26 cellular contexts compared by ENCODE assay signal in the genomic region with DNA sequence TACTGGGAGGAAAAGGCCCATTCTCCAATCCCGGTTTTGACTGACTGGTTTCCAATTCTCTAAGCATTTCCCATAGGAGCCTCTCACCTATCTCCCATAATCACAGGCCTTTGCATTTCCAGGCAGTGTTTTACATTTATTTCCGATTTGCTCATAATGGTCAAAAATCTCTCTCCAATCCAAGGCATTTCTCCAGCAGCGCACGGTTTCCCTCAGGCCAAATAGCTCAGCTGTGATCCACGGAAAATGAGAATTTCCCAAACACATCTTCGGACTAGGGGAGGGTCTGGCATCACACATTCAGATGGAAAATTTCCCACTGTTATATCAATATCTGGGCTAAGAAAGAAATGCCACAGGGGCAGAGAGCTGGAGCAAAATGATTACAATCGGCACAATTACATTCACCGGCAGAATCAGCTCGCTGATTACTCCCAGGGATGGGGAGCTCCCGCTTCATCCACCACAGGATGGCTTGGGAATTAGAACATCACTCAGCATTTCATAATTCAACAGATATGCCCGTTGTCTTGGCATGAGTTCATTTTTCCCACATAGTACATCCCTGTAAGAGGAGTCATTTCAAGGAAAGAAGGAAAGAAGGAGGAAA. TPM values are rescaled to one million over a fixed set of nuclear protein-coding genes. Genes with fewer than 3 reads are reported as not detected.
DNase-seq lines count a peak whose midpoint lies in the region; ATAC-seq and TF ChIP-seq lines count a peak whose summit lies in the region.
"Had no signal": no experiment of that assay in that cellular context is flagged by ENCODE, and none has a peak within 500 bp of the region (broad histone marks: within the 10 kb centered on the region; RNA-seq: fewer than 3 reads in every experiment).

No MANE protein-coding gene starts in this region.

- no peak for TF ChIP-seq POLR2A in ovary (IDR thresholded peaks at IDR 0.05)

- H3K4me1 ChIP-seq in BE2C, result peaks cover 25% of the 10 kb centered on the region
- H3K4me1 ChIP-seq in ovary (ENCODE audit: insufficient read depth), result no peaks in the 10 kb centered on the region

- no peaks in the 10 kb centered on the region for H4K20me1 ChIP-seq in neural cell (ENCODE audit: insufficient read depth)

- H3K9me3 ChIP-seq in BE2C (no peaks in the 10 kb centered on the region), neural cell (ENCODE audit: low read length) (no peaks in the 10 kb centered on the region), ovary (no peaks in the 10 kb centered on the region)

- peaks cover 74% of the 10 kb centered on the region for H3K4me1 Mint-ChIP-seq in brain
- H3K4me1 Mint-ChIP-seq in stimulated activated memory B cell treated with anti-CD40 and anti-IgM and Interleukin-4, amounts not matched to agents 10 μg/mL and 1 μg/mL and 100 μg/mL, for 72 hours, result peaks cover 16% of the 10 kb centered on the region

- no peak for TF ChIP-seq EP300 in neural cell (conservative IDR thresholded peaks at IDR 0.05; ENCODE audit: poor library complexity, severe bottlenecking)
- no peak for TF ChIP-seq EP300 in ovary (IDR thresholded peaks at IDR 0.05)

- ATAC-seq in HG02870 (IDR thresholded peaks at IDR 0.05; ENCODE audit: unreplicated experiment), result no peak
- no peak for ATAC-seq in stimulated activated memory B cell treated with anti-CD40 and anti-IgM and Interleukin-4, amounts not matched to agents 10 μg/mL and 1 μg/mL and 100 μg/mL, for 72 hours
- ATAC-seq: CD8-positive, alpha-beta T cell had no signal

- H3K9ac ChIP-seq in neural cell (ENCODE audit: low read length), result no peak overlapping the region

- H3F3A ChIP-seq in neural cell (ENCODE audit: insufficient read depth, low read length, poor library complexity, severe bottlenecking), result no peaks in the 10 kb centered on the region

- peaks cover 0 to 4% (median 0%) of the 10 kb centered on the region in 5 experiments for H3K9me3 Mint-ChIP-seq in brain
- no peaks in the 10 kb centered on the region for H3K9me3 Mint-ChIP-seq in stimulated activated memory B cell treated with anti-CD40 and anti-IgM and Interleukin-4, amounts not matched to agents 10 μg/mL and 1 μg/mL and 100 μg/mL, for 72 hours
- H3K9me3 Mint-ChIP-seq: CD8-positive, alpha-beta T cell had no signal

- H3K27me3 ChIP-seq in BE2C (no peaks in the 10 kb centered on the region), neural cell (ENCODE audit: insufficient read depth, low read depth, low read length) (no peaks in the 10 kb centered on the region), ovary (no peaks in the 10 kb centered on the region)

- H3K36me3 Mint-ChIP-seq in brain, result no peaks in the 10 kb centered on the region
- H3K36me3 Mint-ChIP-seq in stimulated activated memory B cell treated with anti-CD40 and anti-IgM and Interleukin-4, amounts not matched to agents 10 μg/mL and 1 μg/mL and 100 μg/mL, for 72 hours, result no peaks in the 10 kb centered on the region
- H3K36me3 Mint-ChIP-seq: CD8-positive, alpha-beta T cell had no signal

- H3K4me3 ChIP-seq in BE2C (ENCODE audit: low read depth, low read length) (peak overlapping the region; percentile 11), neural cell (ENCODE audit: low read length) (no peak overlapping the region), ovary (no peak overlapping the region)

- 85 to 88% (median 87%) methylated on average over 11 of the region's 11 CpGs for WGBS in ovary, 3 donors

- no peak overlapping the region for H2AFZ ChIP-seq in neural cell (ENCODE audit: low read depth, low read length)

- peak overlapping the region in 3 of 5 experiments; percentile 3 to 40 (median 37) for H3K4me3 Mint-ChIP-seq in brain
- H3K4me3 Mint-ChIP-seq in stimulated activated memory B cell treated with anti-CD40 and anti-IgM and Interleukin-4, amounts not matched to agents 10 μg/mL and 1 μg/mL and 100 μg/mL, for 72 hours, result no peak overlapping the region
- H3K4me3 Mint-ChIP-seq: CD8-positive, alpha-beta T cell had no signal

- H3K4me2 ChIP-seq in neural cell (ENCODE audit: low read length), result no peak overlapping the region

- DNase-seq in BE2C (peak; percentile 37), NCI-H226 (peak; percentile 81), ovary (no peak), NCI-H1417 treated with DMSO at 0.1 percent for 48 hours (lab: John Stamatoyannopoulos, UW) (no peak)
- DNase-seq: 8988T; C1 segment of cervical spinal cord; CD8-positive, alpha-beta T cell; DMS153; GDM1; KG1; MV-4-11; NCI-H1105 treated with DMSO at 0.1 percent for 48 hours; NCI-H1694; NCI-H2081; NCI-H2171; NCI-H526 treated with DMSO at 0.1 percent for 48 hours; OCI-M1 had no signal

- no peaks in the 10 kb centered on the region for H3K9me2 ChIP-seq in neural cell (ENCODE audit: insufficient read depth, low read length)

- no peaks in the 10 kb centered on the region for H3K79me2 ChIP-seq in neural cell (replicated peaks; ENCODE audit: insufficient read depth, low read length)

- H3K27ac Mint-ChIP-seq in brain, result peak overlapping the region; percentile 86 to 99 (median 97)
- H3K27ac Mint-ChIP-seq in stimulated activated memory B cell treated with anti-CD40 and anti-IgM and Interleukin-4, amounts not matched to agents 10 μg/mL and 1 μg/mL and 100 μg/mL, for 72 hours, result no peak overlapping the region
- H3K27ac Mint-ChIP-seq: CD8-positive, alpha-beta T cell had no signal

- H3K36me3 ChIP-seq in BE2C (no peaks in the 10 kb centered on the region), neural cell (ENCODE audit: insufficient read depth, low read length) (no peaks in the 10 kb centered on the region), ovary (no peaks in the 10 kb centered on the region)

- no peak for TF ChIP-seq CTCF in BE2C (IDR thresholded peaks at IDR 0.05; ENCODE audit: low read depth, low read length)
- TF ChIP-seq CTCF in brain (conservative IDR thresholded peaks at IDR 0.05), result no peak
- TF ChIP-seq CTCF in neural cell (IDR thresholded peaks at IDR 0.05; ENCODE audit: poor library complexity, severe bottlenecking), result no peak
- TF ChIP-seq CTCF in ovary (IDR thresholded peaks at IDR 0.05), result no peak

- intact Hi-C loops in ovary (cut with DNase I), result no loop called here

- peaks cover 4% of the 10 kb centered on the region for H3K27me3 Mint-ChIP-seq in brain
- H3K27me3 Mint-ChIP-seq in stimulated activated memory B cell treated with anti-CD40 and anti-IgM and Interleukin-4, amounts not matched to agents 10 μg/mL and 1 μg/mL and 100 μg/mL, for 72 hours, result peaks cover 12% of the 10 kb centered on the region

- TF ChIP-seq RAD21 in neural cell (conservative IDR thresholded peaks at IDR 0.05), result no peak

- H3K27ac ChIP-seq in neural cell (ENCODE audit: low read length) (peak overlapping the region; percentile 72), ovary (no peak overlapping the region)
- H3K27ac ChIP-seq: HL-60 had no signal

TF ChIP-seq in neural cell, 6 proteins besides CTCF, POLR2A, EP300 and RAD21:
- TF ChIP-seq MXI1 (conservative IDR thresholded peaks at IDR 0.05; ENCODE audit: poor library complexity, severe bottlenecking) (no peak), TAF1 (IDR thresholded peaks at IDR 0.05; ENCODE audit: low read depth) (no peak), SMC3 (conservative IDR thresholded peaks at IDR 0.05; ENCODE audit: poor library complexity) (no peak), POLR2AphosphoS5 (IDR thresholded peaks at IDR 0.05) (no peak), EZH2 (IDR thresholded peaks at IDR 0.05; ENCODE audit: borderline replicate concordance, insufficient read depth, low read length, poor library complexity, severe bottlenecking) (no peak)
- TF ChIP-seq, protein P1, sequence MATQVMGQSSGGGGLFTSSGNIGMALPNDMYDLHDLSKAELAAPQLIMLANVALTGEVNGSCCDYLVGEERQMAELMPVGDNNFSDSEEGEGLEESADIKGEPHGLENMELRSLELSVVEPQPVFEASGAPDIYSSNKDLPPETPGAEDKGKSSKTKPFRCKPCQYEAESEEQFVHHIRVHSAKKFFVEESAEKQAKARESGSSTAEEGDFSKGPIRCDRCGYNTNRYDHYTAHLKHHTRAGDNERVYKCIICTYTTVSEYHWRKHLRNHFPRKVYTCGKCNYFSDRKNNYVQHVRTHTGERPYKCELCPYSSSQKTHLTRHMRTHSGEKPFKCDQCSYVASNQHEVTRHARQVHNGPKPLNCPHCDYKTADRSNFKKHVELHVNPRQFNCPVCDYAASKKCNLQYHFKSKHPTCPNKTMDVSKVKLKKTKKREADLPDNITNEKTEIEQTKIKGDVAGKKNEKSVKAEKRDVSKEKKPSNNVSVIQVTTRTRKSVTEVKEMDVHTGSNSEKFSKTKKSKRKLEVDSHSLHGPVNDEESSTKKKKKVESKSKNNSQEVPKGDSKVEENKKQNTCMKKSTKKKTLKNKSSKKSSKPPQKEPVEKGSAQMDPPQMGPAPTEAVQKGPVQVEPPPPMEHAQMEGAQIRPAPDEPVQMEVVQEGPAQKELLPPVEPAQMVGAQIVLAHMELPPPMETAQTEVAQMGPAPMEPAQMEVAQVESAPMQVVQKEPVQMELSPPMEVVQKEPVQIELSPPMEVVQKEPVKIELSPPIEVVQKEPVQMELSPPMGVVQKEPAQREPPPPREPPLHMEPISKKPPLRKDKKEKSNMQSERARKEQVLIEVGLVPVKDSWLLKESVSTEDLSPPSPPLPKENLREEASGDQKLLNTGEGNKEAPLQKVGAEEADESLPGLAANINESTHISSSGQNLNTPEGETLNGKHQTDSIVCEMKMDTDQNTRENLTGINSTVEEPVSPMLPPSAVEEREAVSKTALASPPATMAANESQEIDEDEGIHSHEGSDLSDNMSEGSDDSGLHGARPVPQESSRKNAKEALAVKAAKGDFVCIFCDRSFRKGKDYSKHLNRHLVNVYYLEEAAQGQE (IDR thresholded peaks at IDR 0.05; ENCODE audit: borderline replicate concordance), result no peak

RNA-seq across cellular contexts. Expression of a gene that starts 6.7 kb away (rescaled TPM):
- 7.8 TPM for polyA plus RNA-seq in BE2C (2012; ENCODE audit: insufficient read depth, insufficient read length, low read depth)
- polyA plus RNA-seq in brain (ENCODE audit: insufficient read depth, low read depth, low replicate concordance) (12.4 TPM), neural cell (4.4 and 5.2 TPM in 2 replicates), ovary (1 to 10 TPM in 1 of 2 donors, under 1 TPM in 1; 0.82 to 4.4 TPM)
- 4.9 and 8.1 TPM in 2 replicates for polyA minus RNA-seq in neural cell
- 1 to 10 TPM; 1.3 to 4.9 (median 2.1) TPM for total RNA-seq in ovary

RNA-seq across cellular contexts. Expression of a gene that starts 43.8 kb away (rescaled TPM):
- 74.4 TPM for polyA plus RNA-seq in BE2C (2012; ENCODE audit: insufficient read depth, insufficient read length, low read depth)
- polyA plus RNA-seq in brain (ENCODE audit: insufficient read depth, low read depth, low replicate concordance) (64.1 TPM), neural cell (15.1 and 17.4 TPM in 2 replicates), ovary (not detected)
- polyA minus RNA-seq in neural cell, result 8.5 and 16.9 TPM in 2 replicates
- not detected for total RNA-seq in ovary
- total RNA-seq: Daoy, H4, HT-29, SK-MEL-5 had no signal

Comparison
In these comparisons a context has a peak if more than half of its experiments do, and no peak if none do; other contexts are left out.
1. DNase-seq: peak in BE2C (single experiment) and NCI-H226 (single experiment); none in ovary (0 of 5) and NCI-H1417 treated with DMSO at 0.1 percent for 48 hours (single experiment).
2. RNA of a gene that starts 43.8 kb away (polyA plus RNA-seq): 64.1 TPM in brain (single experiment) and 15.1 to 17.4 TPM in neural cell; not detected in ovary; every median in the first group is over 10 times any median in the second.